In the genomic region with DNA sequence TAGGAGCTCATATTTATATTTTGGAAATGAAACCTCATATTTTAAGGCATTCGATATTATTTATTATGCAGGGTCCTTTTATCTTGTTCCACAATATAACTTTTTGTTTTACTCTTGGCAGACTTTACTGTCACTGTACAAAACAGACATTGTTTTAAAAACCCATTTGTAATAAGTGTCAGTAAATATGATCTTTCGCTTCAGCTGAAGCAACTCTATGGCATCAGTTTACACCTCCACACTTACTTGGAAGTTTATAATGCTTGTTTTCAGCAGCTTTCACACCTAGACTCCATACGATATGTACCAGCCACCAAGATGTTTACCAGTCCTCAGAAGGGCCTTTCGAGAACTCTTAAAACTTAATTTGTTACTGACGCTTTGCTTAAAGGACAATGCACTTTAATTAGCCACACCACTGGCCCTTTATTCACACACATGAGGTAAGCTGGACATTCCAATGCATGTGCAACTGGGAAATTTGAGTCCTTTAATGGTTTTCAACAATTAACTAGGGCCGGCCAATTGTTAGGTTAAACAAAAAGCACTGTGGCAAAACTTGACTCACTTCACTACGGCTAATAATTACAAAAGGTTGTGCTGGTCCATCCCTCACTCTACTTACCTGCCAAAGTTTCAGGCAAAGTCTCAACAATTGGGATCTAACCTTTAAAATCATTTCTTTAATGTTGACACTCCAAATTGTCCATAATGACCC, we compare ENCODE assay signal across 15 cellular contexts. TPM values are rescaled to one million over a fixed set of nuclear protein-coding genes. Genes with fewer than 3 reads are reported as not detected.
DNase-seq lines count a peak whose midpoint lies in the region; ATAC-seq, FAIRE-seq and TF ChIP-seq lines count a peak whose summit lies in the region.
"Had no signal": no experiment of that assay in that cellular context is flagged by ENCODE, and none has a peak within 500 bp of the region (broad histone marks: within the 10 kb centered on the region; RNA-seq: fewer than 3 reads in every experiment).

No MANE protein-coding gene starts in this region.

- H3K27ac ChIP-seq in A673 (ENCODE audit: low read depth, low read length, poor library complexity, severe bottlenecking) (peak overlapping the region; percentile 9), GM12878 (ENCODE audit: control insufficient read depth, insufficient read depth) (no peak overlapping the region)
- H3K27ac ChIP-seq: SJCRH30 had no signal

- no peak for TF ChIP-seq RAD21 in GM12878 (IDR thresholded peaks at IDR 0.05; ENCODE audit: insufficient read depth, low read depth, low read length)

- RAD21 ChIA-PET in GM12878 (lab: Charles Lee; ENCODE audit: unreplicated experiment) = interaction anchor here (0.9 to 2.1 kb wide), 4 partner anchors 8 to 106 kb away, joined by 3 to 4 read pairs (median 3); a partner anchor contains a TSS

- FAIRE-seq in GM12878 (lab: Jason Lieb, UNC) = no peak
- FAIRE-seq: GM18507 had no signal

- no peak for TF ChIP-seq EP300 in GM12878 (IDR thresholded peaks at IDR 0.05; ENCODE audit: borderline replicate concordance in 1 of 2, control insufficient read depth in 1 of 2, low read depth in 2 of 2, low read length in 2 of 2)

- POLR2A ChIA-PET in A673 (lab: Charles Lee; ENCODE audit: low non-redundant PET) = no interaction called here
- POLR2A ChIA-PET in GM12878 (lab: Charles Lee) = interaction anchor here (1.1 to 1.7 kb wide), 2 partner anchors 12 to 18 kb away, joined by 3 to 8 read pairs; no protein-coding TSS in a partner anchor

- no peak for TF ChIP-seq POLR2A in GM12878 (IDR thresholded peaks at IDR 0.05; ENCODE audit: low read depth, low read length)

- no peaks in the 10 kb centered on the region for H4K20me1 ChIP-seq in GM12878 (ENCODE audit: control insufficient read depth, insufficient read depth)

- no peak for DNase-seq in A673 (ENCODE audit: low spot score)
- no peak for DNase-seq in GM12878 (ENCODE audit: low read depth, low spot score)
- DNase-seq in kidney glomerular epithelial cell (lab: John Stamatoyannopoulos, UW) = peak; percentile 56
- peak; percentile 42 for DNase-seq in pons (ENCODE audit: low spot score)
- DNase-seq in NCI-H1436 treated with DMSO at 0.1 percent for 48 hours (lab: John Stamatoyannopoulos, UW) = no peak
- no peak for DNase-seq in GM13977 (ENCODE audit: low spot score)
- DNase-seq: aorta; CD8-positive, alpha-beta memory T cell; NCI-H1105 treated with DMSO at 0.1 percent for 48 hours; NCI-H226; SJCRH30; stimulated activated CD4-positive, alpha-beta T cell treated with anti-CD3 and anti-CD28 coated beads, Interleukin-4, amount 100 ng/mL, for 1 hour had no signal

- no peaks in the 10 kb centered on the region for H3K36me3 ChIP-seq in A673 (ENCODE audit: insufficient read depth, low read length, poor library complexity, severe bottlenecking)
- no peaks in the 10 kb centered on the region for H3K36me3 ChIP-seq in GM12878 (ENCODE audit: control insufficient read depth in 2 of 2, insufficient read depth in 2 of 2, low read length in 1 of 2)

- SMC1A ChIA-PET in GM12878 (lab: Charles Lee; ENCODE audit: uncharacterized antibody, unreplicated experiment) = interaction anchor here (0.6 to 2.2 kb wide), 9 partner anchors 8 to 131 kb away, joined by 3 to 7 read pairs (median 4); no protein-coding TSS in a partner anchor

- ATAC-seq in GM12878 (no peak), HG02763 (IDR thresholded peaks at IDR 0.05; ENCODE audit: unreplicated experiment) (no peak), HG02938 (IDR thresholded peaks at IDR 0.05; ENCODE audit: unreplicated experiment) (no peak)

- CTCF ChIA-PET in A673 (lab: Charles Lee) (no interaction called here), GM12878 (lab: Yijun Ruan, JAX) (interaction anchor here (0.9 to 1.8 kb wide), 7 partner anchors 10 to 110 kb away, joined by 3 to 12 read pairs (median 4); no protein-coding TSS in a partner anchor)

- H3K9ac ChIP-seq in GM12878 (ENCODE audit: control insufficient read depth, insufficient read depth, low read length) = no peak overlapping the region

- in situ Hi-C loops in GM12878 (cut with MboI) = no loop called here
- in situ Hi-C loops in GM13977 (cut with MboI; ENCODE audit: low pct_unique_long_range_greater_than_20kb, low sequenced_read_pairs, unreplicated experiment) = no loop called here

- H3K4me1 ChIP-seq in A673 (ENCODE audit: insufficient read depth, low read length, poor library complexity, severe bottlenecking) (peaks cover 70% of the 10 kb centered on the region), GM12878 (ENCODE audit: control insufficient read depth, insufficient read depth, low read length) (no peaks in the 10 kb centered on the region; the same call in 1 of the 2 replicates)

- 97% methylated on average over 7 of the region's 7 CpGs for WGBS in GM12878 (ENCODE audit: insufficient coverage, insufficient replicate concordance, low lambda C conversion rate, missing lambda C conversion rate)

- H3K27me3 ChIP-seq in A673 (replicated peaks; ENCODE audit: insufficient read depth, low read depth, low read length, poor library complexity) (no peaks in the 10 kb centered on the region), GM12878 (replicated peaks in 1 of 2; ENCODE audit: control insufficient read depth in 2 of 2, insufficient read depth in 2 of 2, low read length in 1 of 2) (no peaks in the 10 kb centered on the region)
- H3K27me3 ChIP-seq: SJCRH30 had no signal

- intact Hi-C loops in A673 (cut with micrococcal nuclease; ENCODE audit: unreplicated experiment) = no loop called here
- intact Hi-C loops in GM12878 (cut with micrococcal nuclease; ENCODE audit: unreplicated experiment) = no loop called here

- H3K79me2 ChIP-seq in GM12878 (ENCODE audit: control insufficient read depth, insufficient read depth, low read length) = peaks cover 4% of the 10 kb centered on the region

- H2AFZ ChIP-seq in GM12878 (ENCODE audit: control insufficient read depth, low read depth, low read length) = no peak overlapping the region

- TF ChIP-seq CTCF in A673 (conservative IDR thresholded peaks at IDR 0.05; ENCODE audit: low read depth, low read length) = no peak
- TF ChIP-seq CTCF in GM12878 (IDR thresholded peaks at IDR 0.05 in 2 of 3, conservative IDR thresholded peaks at IDR 0.05 in 1 of 3; ENCODE audit: control insufficient read depth in 2 of 3, extremely low read depth in 1 of 3, insufficient read depth in 1 of 3, low read depth in 3 of 3, low read length in 3 of 3) = no peak
- no peak for TF ChIP-seq CTCF in GM13977 (IDR thresholded peaks at IDR 0.05; ENCODE audit: extremely low read depth, insufficient read depth, missing control alignments)

- H3K4me2 ChIP-seq in GM12878 (ENCODE audit: control insufficient read depth, insufficient read depth) = no peak overlapping the region

- H3K9me3 ChIP-seq in A673 (ENCODE audit: low read depth, low read length, poor library complexity, severe bottlenecking) (no peaks in the 10 kb centered on the region), GM12878 (replicated peaks; ENCODE audit: control insufficient read depth, insufficient read depth, low read length) (no peaks in the 10 kb centered on the region)
- H3K9me3 ChIP-seq: SJCRH30 had no signal

- BruUV-seq in A673 (replicated peaks; lab: Mats Ljungman, UMichigan) = no TSS peak
- BruUV-seq in GM12878 (replicated peaks; lab: Mats Ljungman, UMichigan) = TSS peak; percentile 3

- no peak overlapping the region for H3K4me3 ChIP-seq in A673 (ENCODE audit: low read depth, low read length, poor library complexity, severe bottlenecking)
- H3K4me3 ChIP-seq in GM12878 = no peak overlapping the region
- H3K4me3 ChIP-seq: SJCRH30 had no signal

TF ChIP-seq in GM12878, 131 proteins besides CTCF, POLR2A, EP300 and RAD21 (continues in another document):
- TF ChIP-seq SPI1 (IDR thresholded peaks at IDR 0.05; ENCODE audit: borderline replicate concordance, insufficient read depth, low read depth, low read length) (no peak), RUNX3 (IDR thresholded peaks at IDR 0.05; ENCODE audit: low read length) (no peak), TCF3 (IDR thresholded peaks at IDR 0.05; ENCODE audit: borderline replicate concordance, insufficient read depth, low read depth, low read length) (no peak), CEBPB (IDR thresholded peaks at IDR 0.05; ENCODE audit: borderline replicate concordance in 1 of 2, low read depth in 2 of 2, low read length in 2 of 2) (no peak), ZNF622 (IDR thresholded peaks at IDR 0.05) (no peak), POLR2AphosphoS5 (IDR thresholded peaks at IDR 0.05; ENCODE audit: low read length) (no peak), ZNF384 (IDR thresholded peaks at IDR 0.05; ENCODE audit: borderline replicate concordance, low read depth, low read length) (no peak), POU2F2 (IDR thresholded peaks at IDR 0.05; ENCODE audit: borderline replicate concordance, low read depth, low read length) (no peak), MEF2A (IDR thresholded peaks at IDR 0.05; ENCODE audit: insufficient read depth, low read depth, low read length) (no peak), BACH1 (IDR thresholded peaks at IDR 0.05; ENCODE audit: borderline replicate concordance) (no peak), ZNF217 (IDR thresholded peaks at IDR 0.05) (no peak), SMARCA5 (IDR thresholded peaks at IDR 0.05) (no peak)

RNA-seq across cellular contexts. Expression of a gene that starts 16.7 kb away (rescaled TPM):
- total RNA-seq in A673 (2021) = 72.9 and 76.8 TPM in 2 replicates
- total RNA-seq in GM12878 (2013; cell fraction: nucleolus; rRNA removed) = 25.3 and 27.0 TPM in 2 replicates
- 2.9 and 4.0 TPM in 2 replicates for total RNA-seq in GM12878 (2014; rRNA removed)
- 2.5 and 3.0 TPM in 2 replicates for total RNA-seq in GM12878 (2014; rRNA removed; fragmentation: Illumina TruSeq; extraction: Trizol)
- total RNA-seq in GM12878 (2021) = 5.1 and 6.8 TPM in 2 replicates
- 2.6 TPM for polyA plus RNA-seq in GM12878 (2011; ENCODE audit: low read depth)
- 12.6 and 18.5 TPM in 2 replicates for polyA plus RNA-seq in GM12878 (2011; rRNA removed)
- 12.8 and 16.6 TPM in 2 replicates for polyA plus RNA-seq in GM12878 (2011; cell fraction: cytosol; rRNA removed)
- polyA plus RNA-seq in GM12878 (2011; cell fraction: nucleus; rRNA removed) = 16.1 and 19.8 TPM in 2 replicates
- 4.3 and 5.2 TPM in 2 replicates for polyA plus RNA-seq in GM12878 (2012)
- polyA plus RNA-seq in GM12878 (2014; fragmentation: Illumina TruSeq; extraction: Trizol) = 10.0 and 10.2 TPM in 2 replicates
- polyA plus RNA-seq in GM12878 (2014; fragmentation: Nextera tagmentation; extraction: Ambion mirVana) = 1 to 10 TPM; 3.8 to 4.0 TPM
- 4.7 and 5.0 TPM in 2 replicates for polyA plus RNA-seq in GM12878 (2014; rRNA removed)
- 1 to 10 TPM; 7.6 to 8.4 TPM for polyA plus RNA-seq in GM12878 (2016; fragmentation: Nextera tagmentation; extraction: Ambion mirVana)
- polyA minus RNA-seq in GM12878 (2011; rRNA and poly(A)+ RNA removed) = 23.5 and 26.9 TPM in 2 replicates
- 7.8 and 9.9 TPM in 2 replicates for polyA minus RNA-seq in GM12878 (2011; cell fraction: cytosol; rRNA and poly(A)+ RNA removed)
- polyA minus RNA-seq in GM12878 (2011; cell fraction: nucleus; rRNA and poly(A)+ RNA removed) = 33.4 and 61.2 TPM in 2 replicates

Comparison
In these comparisons a context has a peak if more than half of its experiments do, and no peak if none do; other contexts are left out.
1. DNase-seq: peak in kidney glomerular epithelial cell (single experiment) and pons (single experiment); none in A673 (single experiment), GM12878 (single experiment), NCI-H1436 treated with DMSO at 0.1 percent for 48 hours (single experiment) and GM13977 (single experiment).